26 cellular contexts compared by ENCODE assay signal in genomic region chr15:69288531-69289311, GRCh38. TPM values are rescaled to one million over a fixed set of nuclear protein-coding genes. Genes with fewer than 3 reads are reported as not detected.
A peak's percentile ranks its signal among the peaks of the same experiment; 100 is the strongest.
DNase-seq lines count a peak whose midpoint lies in the region; ATAC-seq, FAIRE-seq and TF ChIP-seq lines count a peak whose summit lies in the region.
"Had no signal": no experiment of that assay in that cellular context is flagged by ENCODE, and none has a peak within 500 bp of the region (broad histone marks: within the 10 kb centered on the region; RNA-seq: fewer than 3 reads in every experiment).

No MANE protein-coding gene starts in this region.

- H3K9ac ChIP-seq in IMR-90 (ENCODE audit: low read depth, low read length) (no peak overlapping the region), kidney (ENCODE audit: low read length in 2 of 2) (no peak overlapping the region)

- peaks cover 16% of the 10 kb centered on the region; the same call in 1 of the 2 replicates for H3K4me1 ChIP-seq in IMR-90 (ENCODE audit: control insufficient read depth, insufficient read depth, low read length)
- peaks cover 0 to 25% of the 10 kb centered on the region in 2 donors for H3K4me1 ChIP-seq in kidney (ENCODE audit: control insufficient read depth in 1 of 2, insufficient read depth in 1 of 2, low read depth in 1 of 2, low read length in 2 of 2)
- H3K4me1 ChIP-seq: sigmoid colon had no signal

- H3K9me3 Mint-ChIP-seq in MCF 10A (ENCODE audit: unreplicated experiment) (no peaks in the 10 kb centered on the region), progenitor cell of endocrine pancreas (ENCODE audit: low read depth) (no peaks in the 10 kb centered on the region)
- H3K9me3 Mint-ChIP-seq: brain; CD4-positive, alpha-beta memory T cell; naive thymus-derived CD4-positive, alpha-beta T cell had no signal

- peaks cover 2% of the 10 kb centered on the region; the same call in 1 of the 2 replicates for H3K27me3 ChIP-seq in IMR-90 (ENCODE audit: control insufficient read depth, insufficient read depth, low read length)
- H3K27me3 ChIP-seq: heart left ventricle, sigmoid colon, vagina had no signal

- dilution Hi-C loops in IMR-90 (cut with HindIII; ENCODE audit: low sequenced_read_pairs, unreplicated experiment), result no loop called here

- H4K91ac ChIP-seq in IMR-90 (ENCODE audit: insufficient read depth, low read depth, low read length), result no peak overlapping the region

- H3K23ac ChIP-seq in IMR-90 (ENCODE audit: low read depth, low read length), result no peak overlapping the region

- H2BK5ac ChIP-seq in IMR-90 (ENCODE audit: low read depth, low read length, poor library complexity, severe bottlenecking), result no peak overlapping the region

- BruUV-seq in IMR-90 (replicated peaks; lab: Mats Ljungman, UMichigan) (no TSS peak), MCF 10A (replicated peaks; lab: Mats Ljungman, UMichigan) (no TSS peak)

- H4K20me1 ChIP-seq in IMR-90 (ENCODE audit: insufficient read depth, low read length), result no peaks in the 10 kb centered on the region

- WGBS in IMR-90 (ENCODE audit: extremely low coverage in 2 of 2, insufficient read length in 1 of 2), 2 experiments, result 95% methylated on average over 7 of the region's 11 CpGs; no CpG with 5 or more reads in 1 of the 2 experiments
- WGBS in lower leg skin, 2 donors, result 67 to 72% methylated on average over 11 of the region's 11 CpGs

- no peak overlapping the region; the same call in 1 of the 2 replicates for H3K18ac ChIP-seq in IMR-90 (ENCODE audit: low read depth, low read length)

- H3K9me1 ChIP-seq in IMR-90 (ENCODE audit: insufficient read depth, low read length), result 0 out of 2 replicates have a peak, but pooled peaks cover 4% of the 10 kb centered on the region

- peak overlapping the region; percentile 19; the same call in 1 of the 2 replicates for H4K5ac ChIP-seq in IMR-90 (ENCODE audit: low read depth, low read length)

- H3K4me3 Mint-ChIP-seq in MCF 10A (ENCODE audit: unreplicated experiment) (no peak overlapping the region), progenitor cell of endocrine pancreas (ENCODE audit: low read depth) (peak overlapping the region; percentile 25)
- H3K4me3 Mint-ChIP-seq: brain; CD4-positive, alpha-beta memory T cell; naive thymus-derived CD4-positive, alpha-beta T cell had no signal

- no peaks in the 10 kb centered on the region for H3K4me1 Mint-ChIP-seq in MCF 10A (ENCODE audit: insufficient read depth, unreplicated experiment)
- peaks cover 20% of the 10 kb centered on the region for H3K4me1 Mint-ChIP-seq in progenitor cell of endocrine pancreas (ENCODE audit: low read depth)
- H3K4me1 Mint-ChIP-seq: CD4-positive, alpha-beta memory T cell had no signal

- no peak overlapping the region for H4K8ac ChIP-seq in IMR-90 (ENCODE audit: low read depth in 2 of 2, low read length in 2 of 2)

- H2AFZ ChIP-seq in IMR-90 (replicated peaks; ENCODE audit: low read length, poor library complexity), result peak overlapping the region; percentile 36

- no peak overlapping the region for H2BK20ac ChIP-seq in IMR-90 (ENCODE audit: low read depth, low read length)

- peak overlapping the region; percentile 24; the same call in 1 of the 2 replicates for H3K4ac ChIP-seq in IMR-90 (ENCODE audit: low read depth, low read length)

- H2AK5ac ChIP-seq in IMR-90 (ENCODE audit: low read depth, low read length), result peak overlapping the region; percentile 54; the same call in 1 of the 2 replicates

- TF ChIP-seq POLR2A in IMR-90 (IDR thresholded peaks at IDR 0.05; ENCODE audit: low read depth, low read length) (no peak), lower leg skin (IDR thresholded peaks at IDR 0.05) (no peak)

- no peaks in the 10 kb centered on the region for H3K36me3 Mint-ChIP-seq in MCF 10A (ENCODE audit: insufficient read depth, unreplicated experiment)
- no peaks in the 10 kb centered on the region for H3K36me3 Mint-ChIP-seq in progenitor cell of endocrine pancreas (ENCODE audit: insufficient read depth)
- H3K36me3 Mint-ChIP-seq: brain; CD4-positive, alpha-beta memory T cell; naive thymus-derived CD4-positive, alpha-beta T cell had no signal

- H3K27ac ChIP-seq in IMR-90 (ENCODE audit: insufficient read depth, low read length) (peak overlapping the region; percentile 60; the same call in 1 of the 2 replicates), kidney (ENCODE audit: low read depth in 2 of 2, low read length in 2 of 2) (peak overlapping the region; percentile 0 to 42)
- H3K27ac ChIP-seq: sigmoid colon, vagina, WERI-Rb-1 had no signal

- H3K27me3 Mint-ChIP-seq in MCF 10A (ENCODE audit: insufficient read depth, unreplicated experiment) (no peaks in the 10 kb centered on the region), progenitor cell of endocrine pancreas (peaks cover 13% of the 10 kb centered on the region)
- H3K27me3 Mint-ChIP-seq: naive thymus-derived CD4-positive, alpha-beta T cell had no signal

- H3K36me3 ChIP-seq in IMR-90 (ENCODE audit: control insufficient read depth, insufficient read depth, low read length) (no peaks in the 10 kb centered on the region), kidney (ENCODE audit: control insufficient read depth in 1 of 2, insufficient read depth in 2 of 2, low read length in 2 of 2) (no peaks in the 10 kb centered on the region)
- H3K36me3 ChIP-seq: heart left ventricle, sigmoid colon, vagina, WERI-Rb-1 had no signal

- no peak overlapping the region; the same call in 1 of the 2 replicates for H3K4me2 ChIP-seq in IMR-90 (ENCODE audit: low read depth, low read length)

- no peak overlapping the region for H3K56ac ChIP-seq in IMR-90 (ENCODE audit: extremely low read depth, insufficient read depth, low read length)

- FAIRE-seq in kidney (lab: Jason Lieb, UNC), result no peak
- FAIRE-seq: G401.6, H54, RCC 7860 had no signal

- no peak for TF ChIP-seq RAD21 in IMR-90 (IDR thresholded peaks at IDR 0.05; ENCODE audit: low read length)

- H2BK15ac ChIP-seq in IMR-90 (ENCODE audit: low read depth, low read length), result 0 out of 3 replicates have a peak overlapping the region, but pooled peaks have one; percentile 21

- POLR2A ChIA-PET in IMR-90 (lab: Charles Lee; ENCODE audit: unreplicated experiment), result no interaction called here
- POLR2A ChIA-PET in MCF 10A (lab: Yijun Ruan, JAX), result interaction anchor here (1.3 to 2.5 kb wide), 3 partner anchors 9 to 15 kb away, joined by 3 to 10 read pairs (median 3); no protein-coding TSS in a partner anchor

- H3K9me3 ChIP-seq in IMR-90 (ENCODE audit: control insufficient read depth, insufficient read depth, low read length) (no peaks in the 10 kb centered on the region), kidney (ENCODE audit: control insufficient read depth in 1 of 2, low read length in 2 of 2) (no peaks in the 10 kb centered on the region)
- H3K9me3 ChIP-seq: heart left ventricle, sigmoid colon, vagina had no signal

- no peak overlapping the region for H3K14ac ChIP-seq in IMR-90 (replicated peaks; ENCODE audit: low read depth, low read length)

- peak overlapping the region; percentile 7 for H2AK9ac ChIP-seq in IMR-90 (replicated peaks; ENCODE audit: low read depth, low read length, poor library complexity)

- H3K4me3 ChIP-seq in IMR-90 (ENCODE audit: insufficient read depth, low read depth, low read length), result no peak overlapping the region
- H3K4me3 ChIP-seq in kidney (ENCODE audit: low read length in 2 of 2), result no peak overlapping the region
- no peak overlapping the region for H3K4me3 ChIP-seq in lower leg skin (ENCODE audit: low read depth, poor library complexity, severe bottlenecking)
- H3K4me3 ChIP-seq: coronary artery, heart left ventricle, sigmoid colon, vagina had no signal

- H3K79me1 ChIP-seq in IMR-90 (ENCODE audit: low read depth in 1 of 2, low read length in 2 of 2), result no peaks in the 10 kb centered on the region

- no peak for DNase-seq in IMR-90
- DNase-seq in MCF 10A (ENCODE audit: unreplicated experiment), result peak; percentile 42
- no peak for DNase-seq in kidney
- DNase-seq in progenitor cell of endocrine pancreas (ENCODE audit: low spot score, unreplicated experiment), result no peak
- DNase-seq in stimulated activated CD8-positive, alpha-beta memory T cell treated with anti-CD3 and anti-CD28 coated beads, Interleukin-4, amount 100 ng/mL, for 48 hours, result no peak
- DNase-seq in GDM1 (lab: John Stamatoyannopoulos, UW), result no peak
- DNase-seq in lower leg skin (ENCODE audit: low spot score in 2 of 2), result no peak
- DNase-seq: activated effector memory CD4-positive, alpha-beta T cell treated with Interleukin-2 at 50 U/mL for 16 hours; CD4-positive, alpha-beta memory T cell; DMS153; heart left ventricle; MM.1S; naive thymus-derived CD4-positive, alpha-beta T cell; NCI-H1436; NK-92 treated with Interleukin-12 subunit alpha and Interleukin-12 subunit beta, amount 100 ng/mL, for 24 hours; sigmoid colon; stimulated activated CD4-positive, alpha-beta T cell treated with anti-CD3 and anti-CD28 coated beads, Interleukin-15, amount 100 ng/mL, for 24 hours; substantia nigra; T-helper 2 cell; WERI-Rb-1 had no signal

- in situ Hi-C loops in IMR-90 (cut with MboI; ENCODE audit: low sequenced_read_pairs), result no loop called here

- ATAC-seq in IMR-90 (ENCODE audit: low read depth), result peak; percentile 7; the same call in 1 of the 2 replicates
- ATAC-seq: heart left ventricle; naive thymus-derived CD4-positive, alpha-beta T cell had no signal

- TF ChIP-seq CTCF in IMR-90 (conservative IDR thresholded peaks at IDR 0.05; ENCODE audit: low read depth, low read length), result no peak
- no peak for TF ChIP-seq CTCF in MCF 10A (IDR thresholded peaks at IDR 0.05; ENCODE audit: unreplicated experiment)
- no peak for TF ChIP-seq CTCF in kidney (IDR thresholded peaks at IDR 0.05; ENCODE audit: borderline replicate concordance, extremely low read depth, insufficient read depth)
- no peak for TF ChIP-seq CTCF in progenitor cell of endocrine pancreas (IDR thresholded peaks at IDR 0.05; ENCODE audit: unreplicated experiment)
- TF ChIP-seq CTCF in lower leg skin (IDR thresholded peaks at IDR 0.05), result no peak

- H3K27ac Mint-ChIP-seq in MCF 10A (ENCODE audit: low read depth, unreplicated experiment) (no peak overlapping the region), progenitor cell of endocrine pancreas (peak overlapping the region; percentile 20)
- H3K27ac Mint-ChIP-seq: brain; CD4-positive, alpha-beta memory T cell had no signal

- intact Hi-C loops in IMR-90 (cut with micrococcal nuclease), result no loop called here
- intact Hi-C loops in MCF 10A (cut with micrococcal nuclease), result no loop called here
- intact Hi-C loops in kidney (cut with DNase I), result no loop called here
- intact Hi-C loops in lower leg skin (cut with DNase I; ENCODE audit: low total_unique reads), result no loop called here

- peak overlapping the region; percentile 29; the same call in 1 of the 2 replicates for H2BK120ac ChIP-seq in IMR-90 (ENCODE audit: low read depth, low read length)

- CTCF ChIA-PET in IMR-90 (lab: Yijun Ruan, JAX) (no interaction called here), MCF 10A (lab: Yijun Ruan, JAX) (interaction anchor here (2.3 kb wide), 1 partner anchor 106 kb away, joined by 10 read pairs; no protein-coding TSS in a partner anchor)

RNA-seq across cellular contexts. Expression of gene PAQR5, which starts 10.0 kb away (rescaled TPM):
- total RNA-seq in IMR-90 (2012; rRNA removed), result 2.7 and 3.3 TPM in 2 replicates
- polyA plus RNA-seq in IMR-90 (2012; rRNA removed), result 2.3 and 3.1 TPM in 2 replicates
- polyA plus RNA-seq in IMR-90 (2012; cell fraction: cytosol; rRNA removed), result 1.7 and 3.2 TPM in 2 replicates
- 0.87 and 1.6 TPM in 2 replicates for polyA plus RNA-seq in IMR-90 (2012; cell fraction: nucleus; rRNA removed; ENCODE audit: low replicate concordance)
- 16.7 and 20.3 TPM in 2 replicates for total RNA-seq in MCF 10A (2022)
- 51.3 TPM for total RNA-seq in kidney
- polyA plus RNA-seq in kidney (ENCODE audit: insufficient read depth, low read depth, low replicate concordance), result 32.7 TPM
- total RNA-seq in progenitor cell of endocrine pancreas, result 12.6 and 14.6 TPM in 2 replicates
- total RNA-seq in lower leg skin, result 10 to 100 TPM in 1 of 4 donors, 1 to 10 TPM in 3; 4.2 to 16.4 (median 6.8) TPM
- polyA plus RNA-seq: CD4-positive, alpha-beta memory T cell; naive thymus-derived CD4-positive, alpha-beta T cell had no signal
